ENCODE assay signal across 6 cellular contexts in the genomic region with DNA sequence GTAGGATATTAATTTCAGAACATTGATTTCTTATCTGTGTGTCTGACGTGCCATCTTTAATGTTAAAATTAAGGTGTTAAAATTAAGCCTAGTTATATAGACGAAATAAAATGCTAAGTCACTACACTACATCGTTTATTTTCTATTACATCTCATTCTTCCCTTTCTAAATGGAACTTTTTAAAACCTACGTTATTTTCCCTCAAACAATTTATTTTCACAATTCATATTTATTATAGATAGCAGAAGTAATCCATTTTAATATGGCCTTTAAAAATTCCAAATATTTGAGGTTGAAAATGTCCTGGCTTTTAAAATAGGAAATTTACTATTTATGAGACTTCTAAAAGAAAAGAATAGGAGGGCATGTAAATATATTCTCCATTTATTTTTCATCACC. TPM values are rescaled to one million over a fixed set of nuclear protein-coding genes. Genes with fewer than 3 reads are reported as not detected.
"Had no signal": no experiment of that assay in that cellular context is flagged by ENCODE, and none has a peak within 500 bp of the region (broad histone marks: within the 10 kb centered on the region; RNA-seq: fewer than 3 reads in every experiment).

No MANE protein-coding gene starts in this region.

RNA-seq across cellular contexts. Expression of a gene that starts 2.1 kb away (rescaled TPM):
- total RNA-seq: GM23248, H1, H4, H7, H9, HFFc6 had no signal
- polyA plus RNA-seq: GM23248, H1 had no signal

RNA-seq across cellular contexts. Expression of a gene that starts 51.6 kb away (rescaled TPM):
- total RNA-seq: H1, H9 had no signal
- polyA plus RNA-seq: H1 had no signal
